8 cellular contexts compared by ENCODE assay signal in the genomic region with DNA sequence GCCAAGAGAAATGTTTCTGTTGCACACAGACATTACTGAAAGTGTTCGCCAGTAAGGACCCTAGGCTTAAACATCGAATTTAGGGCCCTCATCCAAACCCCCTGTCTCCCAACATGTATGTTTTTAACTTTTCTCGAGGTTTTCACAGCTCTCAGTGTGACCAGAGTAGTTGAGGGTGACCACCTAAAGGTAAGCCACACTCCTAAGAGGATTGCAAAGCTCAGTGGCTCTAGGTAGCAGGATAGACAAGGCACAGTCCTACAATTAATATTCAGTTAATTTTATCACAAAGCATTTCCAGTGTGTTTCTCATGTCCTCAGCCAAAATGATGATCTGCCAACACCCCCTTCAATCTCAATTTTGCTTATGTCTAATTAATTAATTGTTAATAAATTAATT. TPM values are rescaled to one million over a fixed set of nuclear protein-coding genes. Genes with fewer than 3 reads are reported as not detected.
DNase-seq lines count a peak whose midpoint lies in the region; ATAC-seq and TF ChIP-seq lines count a peak whose summit lies in the region.

No MANE protein-coding gene starts in this region.

- peak overlapping the region; percentile 93 for H3K27ac ChIP-seq in right cardiac atrium (ENCODE audit: low read length)

- peaks cover 2% of the 10 kb centered on the region for H3K36me3 Mint-ChIP-seq in activated CD4-positive, alpha-beta memory T cell treated with anti-CD3 and anti-CD28 coated beads for 36 hours
- peaks cover 3 to 5% of the 10 kb centered on the region in 2 donors for H3K36me3 Mint-ChIP-seq in stimulated activated naive B cell treated with anti-CD40 and anti-IgM and Interleukin-4, amounts not matched to agents 10 μg/mL and 1 μg/mL and 100 μg/mL, for 72 hours

- H3K27ac Mint-ChIP-seq in activated CD4-positive, alpha-beta memory T cell treated with anti-CD3 and anti-CD28 coated beads for 36 hours: peak overlapping the region; percentile 92
- H3K27ac Mint-ChIP-seq in stimulated activated naive B cell treated with anti-CD40 and anti-IgM and Interleukin-4, amounts not matched to agents 10 μg/mL and 1 μg/mL and 100 μg/mL, for 72 hours: peak overlapping the region; percentile 100

- no peaks in the 10 kb centered on the region for H3K9me3 ChIP-seq in right cardiac atrium (ENCODE audit: control insufficient read depth, low read length)

- no peaks in the 10 kb centered on the region for H3K27me3 Mint-ChIP-seq in activated CD4-positive, alpha-beta memory T cell treated with anti-CD3 and anti-CD28 coated beads for 36 hours
- H3K27me3 Mint-ChIP-seq in stimulated activated naive B cell treated with anti-CD40 and anti-IgM and Interleukin-4, amounts not matched to agents 10 μg/mL and 1 μg/mL and 100 μg/mL, for 72 hours: no peaks in the 10 kb centered on the region

- peak; percentile 65 for DNase-seq in DMS53 (lab: John Stamatoyannopoulos, UW)
- no peak for DNase-seq in DMS53 treated with DMSO at 0.1 percent for 48 hours (lab: John Stamatoyannopoulos, UW; ENCODE audit: unreplicated experiment)
- no peak for DNase-seq in activated CD4-positive, alpha-beta memory T cell treated with anti-CD3 and anti-CD28 coated beads for 36 hours
- no peak for DNase-seq in right cardiac atrium
- no peak for DNase-seq in stimulated activated naive B cell treated with anti-CD40 and anti-IgM and Interleukin-4, amounts not matched to agents 10 μg/mL and 1 μg/mL and 100 μg/mL, for 72 hours
- DNase-seq in DMS153 (lab: John Stamatoyannopoulos, UW): no peak
- DNase-seq in KBM-7: no peak
- no peak for DNase-seq in GM10248 (ENCODE audit: extremely low spot score)

- peak in 1 of 2 donors; percentile 12 for ATAC-seq in right cardiac atrium
- no peak for ATAC-seq in stimulated activated naive B cell treated with anti-CD40 and anti-IgM and Interleukin-4, amounts not matched to agents 10 μg/mL and 1 μg/mL and 100 μg/mL, for 72 hours (replicated peaks)

- 16% methylated on average over 3 of the region's 3 CpGs for WGBS in right cardiac atrium

- no peak for TF ChIP-seq CTCF in GM10248 (IDR thresholded peaks at IDR 0.05; ENCODE audit: control extremely low read depth, extremely low read depth, low read depth, missing control alignments)

- peak overlapping the region; percentile 87 for H3K4me3 ChIP-seq in right cardiac atrium (ENCODE audit: low read length)

- no peaks in the 10 kb centered on the region for H3K9me3 Mint-ChIP-seq in activated CD4-positive, alpha-beta memory T cell treated with anti-CD3 and anti-CD28 coated beads for 36 hours
- no peaks in the 10 kb centered on the region for H3K9me3 Mint-ChIP-seq in stimulated activated naive B cell treated with anti-CD40 and anti-IgM and Interleukin-4, amounts not matched to agents 10 μg/mL and 1 μg/mL and 100 μg/mL, for 72 hours

- H3K4me3 Mint-ChIP-seq in activated CD4-positive, alpha-beta memory T cell treated with anti-CD3 and anti-CD28 coated beads for 36 hours: peak overlapping the region; percentile 90
- peak overlapping the region; percentile 98 to 100 for H3K4me3 Mint-ChIP-seq in stimulated activated naive B cell treated with anti-CD40 and anti-IgM and Interleukin-4, amounts not matched to agents 10 μg/mL and 1 μg/mL and 100 μg/mL, for 72 hours

- no peaks in the 10 kb centered on the region for H3K27me3 ChIP-seq in right cardiac atrium (ENCODE audit: control insufficient read depth, insufficient read depth)

- CTCF ChIA-PET in activated CD4-positive, alpha-beta memory T cell treated with anti-CD3 and anti-CD28 coated beads for 36 hours (lab: Charles Lee): interaction anchor here (1.1 to 4.3 kb wide), 5 partner anchors 11 to 219 kb away, joined by 3 to 33 read pairs (median 8); a partner anchor contains a TSS
- CTCF ChIA-PET in GM10248 (lab: Yijun Ruan, JAX): interaction anchor here (0.9 to 4.7 kb wide), 6 partner anchors 11 to 219 kb away, joined by 3 to 54 read pairs (median 5); a partner anchor contains a TSS

- H3K4me1 Mint-ChIP-seq in activated CD4-positive, alpha-beta memory T cell treated with anti-CD3 and anti-CD28 coated beads for 36 hours (ENCODE audit: low read depth): peaks cover 14% of the 10 kb centered on the region
- H3K4me1 Mint-ChIP-seq in stimulated activated naive B cell treated with anti-CD40 and anti-IgM and Interleukin-4, amounts not matched to agents 10 μg/mL and 1 μg/mL and 100 μg/mL, for 72 hours: peaks cover 12 to 16% of the 10 kb centered on the region in 2 donors

- in situ Hi-C loops in KBM-7 (cut with MboI; ENCODE audit: low pct_unique_long_range_greater_than_20kb, low sequenced_read_pairs): no loop called here

- H3K4me1 ChIP-seq in right cardiac atrium (ENCODE audit: control insufficient read depth, insufficient read depth, low read length): peaks cover 3% of the 10 kb centered on the region

- POLR2A ChIA-PET in activated CD4-positive, alpha-beta memory T cell treated with anti-CD3 and anti-CD28 coated beads for 36 hours (lab: Charles Lee): interaction anchor here (1.1 to 1.8 kb wide), 2 partner anchors 30 to 161 kb away, joined by 3 to 11 read pairs; a partner anchor contains a TSS
- POLR2A ChIA-PET in GM10248 (lab: Yijun Ruan, JAX): no interaction called here

- intact Hi-C loops in activated CD4-positive, alpha-beta memory T cell treated with anti-CD3 and anti-CD28 coated beads for 36 hours (cut with micrococcal nuclease): loop anchor here (5.0 kb wide), 1 partner anchor 1649 kb away; a partner anchor contains a TSS
- intact Hi-C loops in right cardiac atrium (cut with DNase I): loop anchor here in 2 of 4 donors (5.0 kb wide), 1 partner anchor 159 kb away; a partner anchor contains a TSS

RNA-seq across cellular contexts. Expression of a gene that starts 0.7 kb away (rescaled TPM):
- 1 to 10 TPM; 4.3 to 4.4 TPM for total RNA-seq in activated CD4-positive, alpha-beta memory T cell treated with anti-CD3 and anti-CD28 coated beads for 36 hours
- 1 to 10 TPM; 3.4 to 7.4 (median 3.7) TPM for total RNA-seq in right cardiac atrium
- 0.97 TPM for polyA plus RNA-seq in right cardiac atrium

RNA-seq across cellular contexts. Expression of a gene that starts 43.7 kb away (rescaled TPM):
- total RNA-seq in activated CD4-positive, alpha-beta memory T cell treated with anti-CD3 and anti-CD28 coated beads for 36 hours: under 1 TPM; 0.15 to 0.21 TPM
- 10 to 100 TPM; 70.0 to 91.6 (median 77.6) TPM for total RNA-seq in right cardiac atrium
- 18.2 TPM for polyA plus RNA-seq in right cardiac atrium

Comparison
In these comparisons a context has a peak if more than half of its experiments do, and no peak if none do; other contexts are left out.
1. RNA of a gene that starts 43.7 kb away (total RNA-seq): 70.0 to 91.6 TPM in right cardiac atrium; 0.15 to 0.21 TPM in activated CD4-positive, alpha-beta memory T cell treated with anti-CD3 and anti-CD28 coated beads for 36 hours; every median in the first group is over 10 times any median in the second.